8 cellular contexts compared by ENCODE assay signal in genomic region chr1:113928129-113928949, GRCh38. TPM values are rescaled to one million over a fixed set of nuclear protein-coding genes. Genes with fewer than 3 reads are reported as not detected.
DNase-seq lines count a peak whose midpoint lies in the region; ATAC-seq and FAIRE-seq lines count a peak whose summit lies in the region.

No MANE protein-coding gene starts in this region.

- H3K9me3 Mint-ChIP-seq in activated T-helper 1 cell treated with anti-CD3 and anti-CD28 coated beads, Interleukin-12 subunit alpha, Interleukin-12 subunit beta, Interleukin-2, Interleukin-4 antibody, amounts not matched to agents 30 ng/mL and 10 ng/mL and 1 ng/mL, durations not matched to agents 14 hours and 24 hours and 36 hours: no peaks in the 10 kb centered on the region

- intact Hi-C loops in activated T-helper 1 cell treated with anti-CD3 and anti-CD28 coated beads, Interleukin-12 subunit alpha, Interleukin-12 subunit beta, Interleukin-2, Interleukin-4 antibody, amounts not matched to agents 30 ng/mL and 10 ng/mL and 1 ng/mL, durations not matched to agents 14 hours and 24 hours and 36 hours (cut with micrococcal nuclease): loop anchor here (2.0 kb wide), 1 partner anchor 972 kb away; the partner anchor contains the start of gene SLC16A1
- intact Hi-C loops in right cardiac atrium (cut with DNase I): loop anchor here in 1 of 4 donors (2.0 kb wide), 1 partner anchor 24 kb away; the partner anchor contains the start of genes AP4B1 and DCLRE1B

- H3K36me3 ChIP-seq in skeletal muscle satellite cell (ENCODE audit: insufficient read depth, low read length): no peaks in the 10 kb centered on the region

- peak; percentile 71 for FAIRE-seq in GM18507 (lab: Jason Lieb, UNC)

- H3K27me3 Mint-ChIP-seq in activated T-helper 1 cell treated with anti-CD3 and anti-CD28 coated beads, Interleukin-12 subunit alpha, Interleukin-12 subunit beta, Interleukin-2, Interleukin-4 antibody, amounts not matched to agents 30 ng/mL and 10 ng/mL and 1 ng/mL, durations not matched to agents 14 hours and 24 hours and 36 hours (ENCODE audit: insufficient read depth): peaks cover 7% of the 10 kb centered on the region

- H3K36me3 Mint-ChIP-seq in activated T-helper 1 cell treated with anti-CD3 and anti-CD28 coated beads, Interleukin-12 subunit alpha, Interleukin-12 subunit beta, Interleukin-2, Interleukin-4 antibody, amounts not matched to agents 30 ng/mL and 10 ng/mL and 1 ng/mL, durations not matched to agents 14 hours and 24 hours and 36 hours (ENCODE audit: low read depth): peaks cover 11% of the 10 kb centered on the region

- H3K9ac ChIP-seq in skeletal muscle satellite cell (ENCODE audit: low read depth, low read length): peak overlapping the region; percentile 99

- H3K4me1 Mint-ChIP-seq in activated T-helper 1 cell treated with anti-CD3 and anti-CD28 coated beads, Interleukin-12 subunit alpha, Interleukin-12 subunit beta, Interleukin-2, Interleukin-4 antibody, amounts not matched to agents 30 ng/mL and 10 ng/mL and 1 ng/mL, durations not matched to agents 14 hours and 24 hours and 36 hours (ENCODE audit: low read depth): peaks cover 47% of the 10 kb centered on the region

- H3K9me3 ChIP-seq in right cardiac atrium (ENCODE audit: control insufficient read depth, low read length) (no peaks in the 10 kb centered on the region), skeletal muscle satellite cell (replicated peaks; ENCODE audit: low read length) (no peaks in the 10 kb centered on the region)

- H3K4me3 Mint-ChIP-seq in activated T-helper 1 cell treated with anti-CD3 and anti-CD28 coated beads, Interleukin-12 subunit alpha, Interleukin-12 subunit beta, Interleukin-2, Interleukin-4 antibody, amounts not matched to agents 30 ng/mL and 10 ng/mL and 1 ng/mL, durations not matched to agents 14 hours and 24 hours and 36 hours: peak overlapping the region; percentile 96

- H3K27ac Mint-ChIP-seq in activated T-helper 1 cell treated with anti-CD3 and anti-CD28 coated beads, Interleukin-12 subunit alpha, Interleukin-12 subunit beta, Interleukin-2, Interleukin-4 antibody, amounts not matched to agents 30 ng/mL and 10 ng/mL and 1 ng/mL, durations not matched to agents 14 hours and 24 hours and 36 hours: peak overlapping the region; percentile 99

- H3K4me1 ChIP-seq in right cardiac atrium (ENCODE audit: control insufficient read depth, insufficient read depth, low read length) (peaks cover 3% of the 10 kb centered on the region), skeletal muscle satellite cell (ENCODE audit: control insufficient read depth, insufficient read depth, low read length) (peaks cover 27% of the 10 kb centered on the region)

- 14% methylated on average over 7 of the region's 7 CpGs for WGBS in right cardiac atrium

- H3K27me3 ChIP-seq in right cardiac atrium (ENCODE audit: control insufficient read depth, insufficient read depth) (no peaks in the 10 kb centered on the region), skeletal muscle satellite cell (ENCODE audit: control insufficient read depth, insufficient read depth, low read length) (no peaks in the 10 kb centered on the region)

- DNase-seq in GM18507 (ENCODE audit: extremely low spot score, insufficient read length, low read depth) (no peak), right cardiac atrium (no peak), islet precursor cell (no peak), NCI-H524 (lab: John Stamatoyannopoulos, UW) (no peak)
- DNase-seq in activated T-helper 1 cell treated with anti-CD3 and anti-CD28 coated beads, Interleukin-12 subunit alpha, Interleukin-12 subunit beta, Interleukin-2, Interleukin-4 antibody, amounts not matched to agents 30 ng/mL and 10 ng/mL and 1 ng/mL, durations not matched to agents 14 hours and 24 hours and 36 hours (ENCODE audit: low spot score): no peak

- H3K4me3 ChIP-seq in right cardiac atrium (ENCODE audit: low read length): peak overlapping the region; percentile 76
- peak overlapping the region; percentile 85 for H3K4me3 ChIP-seq in skeletal muscle satellite cell (ENCODE audit: low read length)

- H3K27ac ChIP-seq in right cardiac atrium (ENCODE audit: low read length): peak overlapping the region; percentile 96

- H3K4me2 ChIP-seq in skeletal muscle satellite cell (ENCODE audit: low read length): peak overlapping the region; percentile 86

- peak; percentile 32 for ATAC-seq in HG03095 (IDR thresholded peaks at IDR 0.05; ENCODE audit: unreplicated experiment)
- ATAC-seq in right cardiac atrium: no peak
- ATAC-seq in HG03139 (IDR thresholded peaks at IDR 0.05; ENCODE audit: unreplicated experiment): no peak

RNA-seq across cellular contexts. Expression of gene HIPK1, which starts 0.8 kb away (rescaled TPM):
- total RNA-seq in activated T-helper 1 cell treated with anti-CD3 and anti-CD28 coated beads, Interleukin-12 subunit alpha, Interleukin-12 subunit beta, Interleukin-2, Interleukin-4 antibody, amounts not matched to agents 30 ng/mL and 10 ng/mL and 1 ng/mL, durations not matched to agents 14 hours and 24 hours and 36 hours: 100 and 101 TPM in 2 replicates
- 10 to 100 TPM; 56.1 to 98.7 (median 62.8) TPM for total RNA-seq in right cardiac atrium
- 14.4 TPM for polyA plus RNA-seq in right cardiac atrium
- 10.4 and 16.6 TPM in 2 replicates for total RNA-seq in skeletal muscle satellite cell (2012; rRNA removed)

RNA-seq across cellular contexts. Expression of gene DCLRE1B, which starts 23.2 kb away (rescaled TPM):
- total RNA-seq in activated T-helper 1 cell treated with anti-CD3 and anti-CD28 coated beads, Interleukin-12 subunit alpha, Interleukin-12 subunit beta, Interleukin-2, Interleukin-4 antibody, amounts not matched to agents 30 ng/mL and 10 ng/mL and 1 ng/mL, durations not matched to agents 14 hours and 24 hours and 36 hours: 20.9 and 21.2 TPM in 2 replicates
- 1 to 10 TPM; 2.3 to 3.4 (median 2.6) TPM for total RNA-seq in right cardiac atrium
- polyA plus RNA-seq in right cardiac atrium: 0.97 TPM
- total RNA-seq in skeletal muscle satellite cell (2012; rRNA removed): 5.3 and 8.3 TPM in 2 replicates

RNA-seq across cellular contexts. Expression of gene AP4B1, which starts 23.7 kb away (rescaled TPM):
- total RNA-seq in activated T-helper 1 cell treated with anti-CD3 and anti-CD28 coated beads, Interleukin-12 subunit alpha, Interleukin-12 subunit beta, Interleukin-2, Interleukin-4 antibody, amounts not matched to agents 30 ng/mL and 10 ng/mL and 1 ng/mL, durations not matched to agents 14 hours and 24 hours and 36 hours: 36.3 and 40.9 TPM in 2 replicates
- 10 to 100 TPM; 11.0 to 16.7 (median 15.8) TPM for total RNA-seq in right cardiac atrium
- polyA plus RNA-seq in right cardiac atrium: 8.9 TPM
- total RNA-seq in skeletal muscle satellite cell (2012; rRNA removed): 17.7 and 19.7 TPM in 2 replicates

RNA-seq across cellular contexts. Expression of gene BCL2L15, which starts 41.0 kb away (rescaled TPM):
- total RNA-seq in activated T-helper 1 cell treated with anti-CD3 and anti-CD28 coated beads, Interleukin-12 subunit alpha, Interleukin-12 subunit beta, Interleukin-2, Interleukin-4 antibody, amounts not matched to agents 30 ng/mL and 10 ng/mL and 1 ng/mL, durations not matched to agents 14 hours and 24 hours and 36 hours: 0.67 and 0.69 TPM in 2 replicates
- total RNA-seq in right cardiac atrium: under 1 TPM; 0.15 to 0.89 (median 0.36) TPM
- polyA plus RNA-seq in right cardiac atrium: 0.09 TPM
- total RNA-seq in skeletal muscle satellite cell (2012; rRNA removed): 0.22 and 0.25 TPM in 2 replicates

RNA-seq across cellular contexts. Expression of gene OLFML3, which starts 50.9 kb away (rescaled TPM):
- 0.10 TPM in 2 replicates for total RNA-seq in activated T-helper 1 cell treated with anti-CD3 and anti-CD28 coated beads, Interleukin-12 subunit alpha, Interleukin-12 subunit beta, Interleukin-2, Interleukin-4 antibody, amounts not matched to agents 30 ng/mL and 10 ng/mL and 1 ng/mL, durations not matched to agents 14 hours and 24 hours and 36 hours
- total RNA-seq in right cardiac atrium: 10 to 100 TPM; 25.8 to 33.9 (median 31.6) TPM
- 27.5 TPM for polyA plus RNA-seq in right cardiac atrium
- 20.5 and 29.7 TPM in 2 replicates for total RNA-seq in skeletal muscle satellite cell (2012; rRNA removed)
